ENCODE assay signal across 8 cellular contexts in genomic region chr17:7914771-7915610, GRCh38. TPM values are rescaled to one million over a fixed set of nuclear protein-coding genes. Genes with fewer than 3 reads are reported as not detected.
DNase-seq lines count a peak whose midpoint lies in the region; ATAC-seq and TF ChIP-seq lines count a peak whose summit lies in the region.

No MANE protein-coding gene starts in this region.

- H3K18ac ChIP-seq in mesenchymal stem cell (ENCODE audit: low read depth in 1 of 2, low read length in 2 of 2), result peak overlapping the region in 1 of 2 experiments; percentile 96

- peak overlapping the region; percentile 82 for H3K4me2 ChIP-seq in mesenchymal stem cell (ENCODE audit: low read length, poor library complexity, severe bottlenecking)

- no peak overlapping the region for H2AK5ac ChIP-seq in mesenchymal stem cell (ENCODE audit: low read length, severe bottlenecking)

- no peak for ATAC-seq in upper lobe of right lung

- peak overlapping the region in 1 of 2 experiments; percentile 79 for H3K23ac ChIP-seq in mesenchymal stem cell (ENCODE audit: low read length in 2 of 2)

- intact Hi-C loops in upper lobe of right lung (cut with DNase I), result loop anchor here (5.0 kb wide), 1 partner anchor 77 kb away; no protein-coding TSS in a partner anchor

- H2BK15ac ChIP-seq in mesenchymal stem cell (ENCODE audit: low read depth, poor library complexity, severe bottlenecking), result no peak overlapping the region

- peak overlapping the region in 1 of 2 experiments; percentile 66 for H3K14ac ChIP-seq in mesenchymal stem cell (ENCODE audit: low read length in 2 of 2)

- H2AFZ ChIP-seq in mesenchymal stem cell (ENCODE audit: low read depth, low read length), result peak overlapping the region; percentile 62

- no peak overlapping the region for H2BK120ac ChIP-seq in mesenchymal stem cell (ENCODE audit: low read depth, low read length)

- H3K27ac ChIP-seq in mesenchymal stem cell (ENCODE audit: low read length, poor library complexity, severe bottlenecking), result no peak overlapping the region
- H3K27ac ChIP-seq in upper lobe of right lung, result peak overlapping the region; percentile 95

- no peak overlapping the region for H4K8ac ChIP-seq in mesenchymal stem cell (ENCODE audit: low read length)

- peak; percentile 20 for DNase-seq in activated T-cell treated with anti-CD3 and anti-CD28 coated beads for 24 hours (ENCODE audit: low read depth)
- DNase-seq in activated T-cell treated with anti-CD3 and anti-CD28 coated beads for 4 hours, result no peak
- DNase-seq in NCI-H226, result peak; percentile 50
- DNase-seq in cerebellum (ENCODE audit: low spot score), result peak; percentile 21
- no peak for DNase-seq in mesenchymal stem cell
- DNase-seq in upper lobe of right lung, result no peak
- no peak for DNase-seq in COLO829 (ENCODE audit: low spot score)
- no peak for DNase-seq in LoVo (ENCODE audit: low spot score)

- H3K4me1 ChIP-seq in mesenchymal stem cell (ENCODE audit: control insufficient read depth, insufficient read depth, low read depth, low read length), result peaks cover 15% of the 10 kb centered on the region
- peaks cover 22% of the 10 kb centered on the region for H3K4me1 ChIP-seq in upper lobe of right lung

- H2BK5ac ChIP-seq in mesenchymal stem cell (ENCODE audit: low read depth, low read length, poor library complexity, severe bottlenecking), result no peak overlapping the region

- no peak overlapping the region for H4K91ac ChIP-seq in mesenchymal stem cell (ENCODE audit: low read length)

- H2BK12ac ChIP-seq in mesenchymal stem cell (ENCODE audit: low read length in 2 of 2), result peak overlapping the region in 1 of 2 experiments; percentile 37

- H3K27me3 ChIP-seq in mesenchymal stem cell (ENCODE audit: control insufficient read depth in 1 of 2, insufficient read depth in 1 of 2, low read length in 2 of 2), result no peaks in the 10 kb centered on the region
- no peaks in the 10 kb centered on the region for H3K27me3 ChIP-seq in upper lobe of right lung

- no peaks in the 10 kb centered on the region for H3K9me3 ChIP-seq in mesenchymal stem cell (ENCODE audit: control insufficient read depth, low read length)
- no peaks in the 10 kb centered on the region for H3K9me3 ChIP-seq in upper lobe of right lung

- TF ChIP-seq CTCF in upper lobe of right lung (IDR thresholded peaks at IDR 0.05), result no peak

- H3K9ac ChIP-seq in mesenchymal stem cell (ENCODE audit: low read length), result peak overlapping the region; percentile 89

- H3K36me3 ChIP-seq in mesenchymal stem cell (ENCODE audit: control insufficient read depth in 1 of 2, insufficient read depth in 2 of 2, low read depth in 1 of 2, low read length in 2 of 2) (peaks cover 24 to 28% of the 10 kb centered on the region in 2 experiments), upper lobe of right lung (peaks cover 24% of the 10 kb centered on the region)

- H3K79me1 ChIP-seq in mesenchymal stem cell (replicated peaks; ENCODE audit: low read length, poor library complexity, severe bottlenecking), result peaks cover 3% of the 10 kb centered on the region

- H3K4ac ChIP-seq in mesenchymal stem cell (ENCODE audit: low read depth in 1 of 2, low read length in 2 of 2), result peak overlapping the region in 1 of 2 experiments; percentile 55

- H3K4me3 ChIP-seq in mesenchymal stem cell (ENCODE audit: insufficient read depth in 1 of 2, low read depth in 1 of 2, low read length in 2 of 2) (peak overlapping the region; percentile 48 to 86), upper lobe of right lung (peak overlapping the region; percentile 62)

- WGBS in mesenchymal stem cell, result 44% methylated on average over 15 of the region's 20 CpGs

RNA-seq across cellular contexts. Expression of gene RNF227, which starts 1.1 kb away (rescaled TPM):
- total RNA-seq in cerebellum, result 2.8 TPM
- 0.39 TPM for polyA plus RNA-seq in mesenchymal stem cell (2013, experiment 1 of 2)
- polyA plus RNA-seq in mesenchymal stem cell (2013, experiment 2 of 2), result 0.38 TPM
- total RNA-seq in upper lobe of right lung, result 8.0 TPM

RNA-seq across cellular contexts. Expression of gene KCNAB3, which starts 14.7 kb away (rescaled TPM):
- total RNA-seq in cerebellum, result 3.2 TPM
- polyA plus RNA-seq in mesenchymal stem cell (2013, experiment 1 of 2), result 1.5 TPM
- 0.95 TPM for polyA plus RNA-seq in mesenchymal stem cell (2013, experiment 2 of 2)
- 5.9 TPM for total RNA-seq in upper lobe of right lung

RNA-seq across cellular contexts. Expression of gene TRAPPC1, which starts 16.8 kb away (rescaled TPM):
- total RNA-seq in cerebellum (21.3 TPM), upper lobe of right lung (135 TPM)
- polyA plus RNA-seq in mesenchymal stem cell (2013, experiment 1 of 2), result 267 TPM
- polyA plus RNA-seq in mesenchymal stem cell (2013, experiment 2 of 2), result 276 TPM

RNA-seq across cellular contexts. Expression of gene CNTROB, which starts 17.0 kb away (rescaled TPM):
- total RNA-seq in cerebellum (35.8 TPM), upper lobe of right lung (62.7 TPM)
- polyA plus RNA-seq in mesenchymal stem cell (2013, experiment 1 of 2), result 24.6 TPM
- polyA plus RNA-seq in mesenchymal stem cell (2013, experiment 2 of 2), result 23.1 TPM

RNA-seq across cellular contexts. Expression of gene CHD3, which starts 26.4 kb away (rescaled TPM):
- total RNA-seq in cerebellum (121 TPM), upper lobe of right lung (93.0 TPM)
- polyA plus RNA-seq in mesenchymal stem cell (2013, experiment 1 of 2), result 56.3 TPM
- 50.2 TPM for polyA plus RNA-seq in mesenchymal stem cell (2013, experiment 2 of 2)

Comparison
In these comparisons a context has a peak if more than half of its experiments do, and no peak if none do; other contexts are left out.
1. DNase-seq: peak in activated T-cell treated with anti-CD3 and anti-CD28 coated beads for 24 hours (single experiment), NCI-H226 (single experiment) and cerebellum (single experiment); none in activated T-cell treated with anti-CD3 and anti-CD28 coated beads for 4 hours (single experiment), mesenchymal stem cell (single experiment), upper lobe of right lung (single experiment), COLO829 (single experiment) and LoVo (single experiment).